In the genomic region with DNA sequence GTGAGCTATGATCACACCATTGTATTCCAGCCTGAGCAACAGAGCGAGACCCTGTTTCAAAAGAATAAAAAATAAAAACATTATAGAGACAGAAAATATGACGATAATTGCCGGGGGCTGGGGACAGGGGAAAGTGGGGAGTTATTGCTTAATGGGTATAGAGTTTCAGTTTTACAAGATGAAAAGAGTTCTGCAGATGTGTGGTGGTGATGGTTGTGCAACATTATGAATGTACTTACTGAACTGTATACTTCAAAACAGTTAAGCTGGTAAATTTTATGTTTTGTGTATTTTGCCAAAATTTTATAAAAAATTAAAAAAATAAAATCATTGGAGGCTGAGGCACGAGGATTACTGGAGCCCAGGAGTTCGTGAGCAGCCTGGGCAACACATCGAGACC, we compare ENCODE assay signal across 1 cellular context.
TF ChIP-seq lines count a peak whose summit lies in the region.

No MANE protein-coding gene starts in this region.

TF ChIP-seq in HepG2, 621 proteins besides CTCF, POLR2A, EP300 and RAD21:
- TF ChIP-seq, protein P1, sequence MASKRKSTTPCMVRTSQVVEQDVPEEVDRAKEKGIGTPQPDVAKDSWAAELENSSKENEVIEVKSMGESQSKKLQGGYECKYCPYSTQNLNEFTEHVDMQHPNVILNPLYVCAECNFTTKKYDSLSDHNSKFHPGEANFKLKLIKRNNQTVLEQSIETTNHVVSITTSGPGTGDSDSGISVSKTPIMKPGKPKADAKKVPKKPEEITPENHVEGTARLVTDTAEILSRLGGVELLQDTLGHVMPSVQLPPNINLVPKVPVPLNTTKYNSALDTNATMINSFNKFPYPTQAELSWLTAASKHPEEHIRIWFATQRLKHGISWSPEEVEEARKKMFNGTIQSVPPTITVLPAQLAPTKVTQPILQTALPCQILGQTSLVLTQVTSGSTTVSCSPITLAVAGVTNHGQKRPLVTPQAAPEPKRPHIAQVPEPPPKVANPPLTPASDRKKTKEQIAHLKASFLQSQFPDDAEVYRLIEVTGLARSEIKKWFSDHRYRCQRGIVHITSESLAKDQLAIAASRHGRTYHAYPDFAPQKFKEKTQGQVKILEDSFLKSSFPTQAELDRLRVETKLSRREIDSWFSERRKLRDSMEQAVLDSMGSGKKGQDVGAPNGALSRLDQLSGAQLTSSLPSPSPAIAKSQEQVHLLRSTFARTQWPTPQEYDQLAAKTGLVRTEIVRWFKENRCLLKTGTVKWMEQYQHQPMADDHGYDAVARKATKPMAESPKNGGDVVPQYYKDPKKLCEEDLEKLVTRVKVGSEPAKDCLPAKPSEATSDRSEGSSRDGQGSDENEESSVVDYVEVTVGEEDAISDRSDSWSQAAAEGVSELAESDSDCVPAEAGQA (IDR thresholded peaks at IDR 0.05; ENCODE audit: low read depth) = no peak
- TF ChIP-seq, protein P1 (CRISPR knock-in tag; IDR thresholded peaks at IDR 0.05; ENCODE audit: borderline replicate concordance) = no peak
- TF ChIP-seq CEBPB (IDR thresholded peaks at IDR 0.05; ENCODE audit: borderline replicate concordance, low read depth, low read length) = peak; percentile 43; the same call in 1 of the 2 replicates
